Comparison of ENCODE assay signal across 8 cellular contexts in genomic region chr11:100827934-100828661, GRCh38.
DNase-seq lines count a peak whose midpoint lies in the region; ATAC-seq and TF ChIP-seq lines count a peak whose summit lies in the region.

No MANE protein-coding gene starts in this region.

- DNase-seq in NCI-H1092 treated with DMSO at 0.1 percent for 48 hours (lab: John Stamatoyannopoulos, UW) = peak; percentile 58
- DNase-seq in NCI-H1092 (lab: John Stamatoyannopoulos, UW) = no peak
- DNase-seq in OCI-M1 (lab: John Stamatoyannopoulos, UW) = peak; percentile 23
- DNase-seq in NK-92 treated with Interleukin-12 subunit alpha and Interleukin-12 subunit beta, amount 100 ng/mL, for 24 hours (lab: John Stamatoyannopoulos, UW) = no peak
- DNase-seq in right atrium auricular region (ENCODE audit: low spot score) = no peak
- DNase-seq in T-helper 2 cell treated with Interferon-gamma antibody and Interleukin-4, amounts not matched to agents 5 μg/mL and 100 μg/mL, for 36 hours (ENCODE audit: low spot score) = no peak

- no peaks in the 10 kb centered on the region for H3K36me3 Mint-ChIP-seq in T-helper 2 cell treated with Interferon-gamma antibody and Interleukin-4, amounts not matched to agents 5 μg/mL and 100 μg/mL, for 36 hours (ENCODE audit: low read depth)

- H3K4me3 Mint-ChIP-seq in T-helper 2 cell treated with Interferon-gamma antibody and Interleukin-4, amounts not matched to agents 5 μg/mL and 100 μg/mL, for 36 hours = no peak overlapping the region

- peak; percentile 93 for ATAC-seq in HG03103 (IDR thresholded peaks at IDR 0.05; ENCODE audit: low read depth, unreplicated experiment)

- no peaks in the 10 kb centered on the region for H3K27me3 Mint-ChIP-seq in T-helper 2 cell treated with Interferon-gamma antibody and Interleukin-4, amounts not matched to agents 5 μg/mL and 100 μg/mL, for 36 hours (ENCODE audit: low read depth)

- H3K9me3 ChIP-seq in iPS-18a (ENCODE audit: control insufficient read depth, low read depth, low read length) (no peaks in the 10 kb centered on the region), right atrium auricular region (no peaks in the 10 kb centered on the region)

- no peaks in the 10 kb centered on the region for H3K27me3 ChIP-seq in iPS-18a (ENCODE audit: control insufficient read depth, insufficient read depth, low read length)
- no peaks in the 10 kb centered on the region for H3K27me3 ChIP-seq in right atrium auricular region

- H3K4me3 ChIP-seq in iPS-18a (ENCODE audit: low read length) (no peak overlapping the region), right atrium auricular region (no peak overlapping the region)

- H3K9ac ChIP-seq in iPS-18a (ENCODE audit: low read length) = peak overlapping the region; percentile 29

- H3K4me1 ChIP-seq in iPS-18a (ENCODE audit: control insufficient read depth, low read depth, low read length) (peaks cover 38% of the 10 kb centered on the region), right atrium auricular region (peaks cover 0 to 37% of the 10 kb centered on the region in 2 donors)

- H3K4me1 Mint-ChIP-seq in T-helper 2 cell treated with Interferon-gamma antibody and Interleukin-4, amounts not matched to agents 5 μg/mL and 100 μg/mL, for 36 hours (ENCODE audit: low read depth) = no peaks in the 10 kb centered on the region

- peak in 1 of 2 donors; percentile 33 for TF ChIP-seq CTCF in right atrium auricular region (IDR thresholded peaks at IDR 0.05)

- no peak overlapping the region for H3K27ac Mint-ChIP-seq in T-helper 2 cell treated with Interferon-gamma antibody and Interleukin-4, amounts not matched to agents 5 μg/mL and 100 μg/mL, for 36 hours

- peak overlapping the region; percentile 29 for H3K27ac ChIP-seq in iPS-18a (ENCODE audit: low read length)
- no peak overlapping the region for H3K27ac ChIP-seq in right atrium auricular region

- H3K36me3 ChIP-seq in iPS-18a (ENCODE audit: control insufficient read depth, low read depth, low read length) (no peaks in the 10 kb centered on the region), right atrium auricular region (no peaks in the 10 kb centered on the region)

- H3K9me3 Mint-ChIP-seq in T-helper 2 cell treated with Interferon-gamma antibody and Interleukin-4, amounts not matched to agents 5 μg/mL and 100 μg/mL, for 36 hours = no peaks in the 10 kb centered on the region

Comparison
In these comparisons a context has a peak if more than half of its experiments do, and no peak if none do; other contexts are left out.
1. DNase-seq: peak in NCI-H1092 treated with DMSO at 0.1 percent for 48 hours (single experiment) and OCI-M1 (single experiment); none in NCI-H1092 (single experiment), NK-92 treated with Interleukin-12 subunit alpha and Interleukin-12 subunit beta, amount 100 ng/mL, for 24 hours (single experiment), right atrium auricular region (single experiment) and T-helper 2 cell treated with Interferon-gamma antibody and Interleukin-4, amounts not matched to agents 5 μg/mL and 100 μg/mL, for 36 hours (single experiment).